8 cellular contexts compared by ENCODE assay signal in the genomic region with DNA sequence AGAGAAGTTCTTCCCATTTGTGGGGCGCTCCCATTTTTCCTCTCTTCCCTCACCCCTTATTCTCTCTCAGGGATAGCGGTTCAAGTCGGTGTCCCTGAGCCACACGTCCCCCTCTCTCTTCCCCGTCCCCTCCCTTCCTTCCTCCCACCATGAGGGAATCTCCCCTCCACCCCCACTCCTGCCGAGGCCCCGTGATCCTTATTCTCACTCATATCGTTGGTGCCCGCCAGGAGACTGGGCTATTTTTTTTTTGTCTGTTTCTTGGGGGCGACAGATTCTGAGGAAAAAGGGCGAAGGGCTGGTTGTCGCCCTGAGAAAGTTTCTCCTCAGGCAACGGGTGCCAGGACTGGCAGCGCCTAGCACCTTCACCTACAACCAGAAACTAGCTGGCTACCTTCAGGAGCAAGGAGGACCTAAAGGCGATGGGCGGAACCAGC. TPM values are rescaled to one million over a fixed set of nuclear protein-coding genes. Genes with fewer than 3 reads are reported as not detected.
DNase-seq lines count a peak whose midpoint lies in the region; ATAC-seq and TF ChIP-seq lines count a peak whose summit lies in the region.

No MANE protein-coding gene starts in this region.

- H3K9me2 ChIP-seq in GM23338 (ENCODE audit: insufficient read depth): 0 out of 2 replicates have a peak, but pooled peaks cover 3% of the 10 kb centered on the region

- H3K27ac ChIP-seq in GM23338 (ENCODE audit: low read depth) (no peak overlapping the region), sigmoid colon (peak overlapping the region; percentile 91 to 100 (median 99))

- H3K4me3 Mint-ChIP-seq in GM23338: peak overlapping the region; percentile 92
- H3K4me3 Mint-ChIP-seq in activated B cell treated with CpG ODN at 0.5 μM for 24 hours: peak overlapping the region; percentile 98

- TF ChIP-seq EP300 in sigmoid colon (IDR thresholded peaks at IDR 0.05): no peak

- ATAC-seq in GM23338 (no peak), activated B cell treated with CpG ODN at 0.5 μM for 24 hours (ENCODE audit: low read depth) (no peak), GM21447 (IDR thresholded peaks at IDR 0.05; ENCODE audit: unreplicated experiment) (no peak), HG03354 (IDR thresholded peaks at IDR 0.05; ENCODE audit: poor library complexity, severe bottlenecking, unreplicated experiment) (no peak)

- H3K9me3 ChIP-seq in sigmoid colon: no peaks in the 10 kb centered on the region

- H3K27ac Mint-ChIP-seq in GM23338 (no peak overlapping the region), activated B cell treated with CpG ODN at 0.5 μM for 24 hours (peak overlapping the region; percentile 100)

- no peak for TF ChIP-seq POLR2A in sigmoid colon (IDR thresholded peaks at IDR 0.05)
- TF ChIP-seq POLR2A in erythroblast (IDR thresholded peaks at IDR 0.05; ENCODE audit: low read length): no peak

- H3K27me3 Mint-ChIP-seq in GM23338 (ENCODE audit: insufficient read depth, low read depth, poor library complexity) (peaks cover 32% of the 10 kb centered on the region), activated B cell treated with CpG ODN at 0.5 μM for 24 hours (no peaks in the 10 kb centered on the region)

- H3K27me3 ChIP-seq in GM23338 (ENCODE audit: insufficient read depth): peaks cover 9% of the 10 kb centered on the region
- H3K27me3 ChIP-seq in sigmoid colon: no peaks in the 10 kb centered on the region

- H3F3A ChIP-seq in GM23338 (replicated peaks; ENCODE audit: low read depth): peaks cover 11% of the 10 kb centered on the region; the same call in 1 of the 2 replicates

- POLR2A ChIA-PET in activated B cell treated with CpG ODN at 0.5 μM for 24 hours (lab: Charles Lee): interaction anchor here (0.6 to 4.3 kb wide), 34 partner anchors 10 to 1047 kb away, joined by 3 to 90 read pairs (median 10); a partner anchor contains a TSS

- DNase-seq in GM23338 (ENCODE audit: low spot score) (no peak), activated B cell treated with CpG ODN at 0.5 μM for 24 hours (no peak), fibroblast of villous mesenchyme (ENCODE audit: low read depth) (no peak), sigmoid colon (no peak), NCI-H2196 treated with DMSO at 0.1 percent for 48 hours (lab: John Stamatoyannopoulos, UW; ENCODE audit: unreplicated experiment) (no peak), erythroblast (lab: John Stamatoyannopoulos, UW) (no peak)

- H3K36me3 Mint-ChIP-seq in GM23338 (ENCODE audit: low read depth) (peaks cover 32% of the 10 kb centered on the region), activated B cell treated with CpG ODN at 0.5 μM for 24 hours (ENCODE audit: low read depth) (peaks cover 46% of the 10 kb centered on the region)

- H3K4me1 ChIP-seq in GM23338 (ENCODE audit: insufficient read depth) (peaks cover 21% of the 10 kb centered on the region; the same call in 1 of the 2 replicates), sigmoid colon (peaks cover 0 to 35% (median 29%) of the 10 kb centered on the region in 4 donors)

- H2AFZ ChIP-seq in GM23338: no peak overlapping the region

- TF ChIP-seq CTCF in GM23338 (conservative IDR thresholded peaks at IDR 0.05; ENCODE audit: low read depth in 2 of 2): no peak
- TF ChIP-seq CTCF in activated B cell treated with CpG ODN at 0.5 μM for 24 hours (IDR thresholded peaks at IDR 0.05): no peak
- TF ChIP-seq CTCF in fibroblast of villous mesenchyme (IDR thresholded peaks at IDR 0.05; ENCODE audit: insufficient read depth, low read depth, low read length): no peak
- no peak for TF ChIP-seq CTCF in sigmoid colon (IDR thresholded peaks at IDR 0.05)

- H3K9me3 Mint-ChIP-seq in GM23338 (peaks cover 20% of the 10 kb centered on the region; the same call in 2 of the 3 replicates), activated B cell treated with CpG ODN at 0.5 μM for 24 hours (no peaks in the 10 kb centered on the region)

- intact Hi-C loops in activated B cell treated with CpG ODN at 0.5 μM for 24 hours (cut with micrococcal nuclease) (loop anchor here (1.0 to 10.0 kb wide), 11 partner anchors 9 to 513 kb away; a partner anchor contains a TSS), sigmoid colon (cut with DNase I) (no loop called here)

- 53 to 67% methylated on average over 16 of the region's 16 CpGs for WGBS in sigmoid colon, 2 donors

- H3K4me1 Mint-ChIP-seq in GM23338 (peaks cover 25% of the 10 kb centered on the region), activated B cell treated with CpG ODN at 0.5 μM for 24 hours (peaks cover 32% of the 10 kb centered on the region)

- H4K20me1 ChIP-seq in GM23338 (replicated peaks; ENCODE audit: insufficient read depth): no peaks in the 10 kb centered on the region; the same call in 1 of the 2 replicates

- H3K4me3 ChIP-seq in GM23338 (peak overlapping the region; percentile 67), fibroblast of villous mesenchyme (ENCODE audit: low read depth, low read length) (peak overlapping the region; percentile 90), sigmoid colon (peak overlapping the region in 3 of 4 donors; percentile 61 to 90 (median 85))

- H3K4me2 ChIP-seq in GM23338: 0 out of 2 replicates have a peak overlapping the region, but pooled peaks have one; percentile 23

- CTCF ChIA-PET in activated B cell treated with CpG ODN at 0.5 μM for 24 hours (lab: Charles Lee): interaction anchor here (0.8 to 3.9 kb wide), 3 partner anchors 9 to 23 kb away, joined by 3 to 16 read pairs (median 5); no protein-coding TSS in a partner anchor

- H3K36me3 ChIP-seq in GM23338 (ENCODE audit: insufficient read depth) (no peaks in the 10 kb centered on the region), sigmoid colon (peaks cover 0 to 16% (median under 1%) of the 10 kb centered on the region in 4 donors)

- peaks cover 27% of the 10 kb centered on the region for H3K79me2 ChIP-seq in GM23338 (replicated peaks; ENCODE audit: insufficient read depth)

TF ChIP-seq in GM23338, 12 proteins besides CTCF, POLR2A, EP300 and RAD21 (continues in another document):
- TF ChIP-seq NANOG (IDR thresholded peaks at IDR 0.05; ENCODE audit: borderline replicate concordance) (no peak), ZNF114 (CRISPR knock-in tag; IDR thresholded peaks at IDR 0.05) (no peak)

RNA-seq across cellular contexts. Expression of a gene that starts 0.7 kb away (rescaled TPM):
- total RNA-seq in GM23338 (2014; rRNA removed; shearing (Covaris generic)): 0.59 and 1.0 TPM in 2 replicates
- polyA plus RNA-seq in GM23338 (2016; fragmentation: Nextera tagmentation; extraction: Ambion mirVana): 2.7 and 4.3 TPM in 2 replicates
- total RNA-seq in activated B cell treated with CpG ODN at 0.5 μM for 24 hours: 10.8 and 15.2 TPM in 2 replicates
- total RNA-seq in fibroblast of villous mesenchyme: 0.43 and 0.64 TPM in 2 replicates
- 1 to 10 TPM; 3.8 to 9.4 (median 6.2) TPM for total RNA-seq in sigmoid colon
- 1 to 10 TPM; 1.2 to 6.2 (median 5.4) TPM for polyA plus RNA-seq in sigmoid colon

RNA-seq across cellular contexts. Expression of a gene that starts 1.9 kb away (rescaled TPM):
- total RNA-seq in GM23338 (2014; rRNA removed; shearing (Covaris generic)): 21.7 and 32.6 TPM in 2 replicates
- polyA plus RNA-seq in GM23338 (2016; fragmentation: Nextera tagmentation; extraction: Ambion mirVana): 10.0 and 11.4 TPM in 2 replicates
- total RNA-seq in activated B cell treated with CpG ODN at 0.5 μM for 24 hours: 61.0 and 65.5 TPM in 2 replicates
- total RNA-seq in fibroblast of villous mesenchyme: 23.2 and 29.4 TPM in 2 replicates
- total RNA-seq in sigmoid colon: 10 to 100 TPM; 20.0 to 29.7 (median 25.5) TPM
- polyA plus RNA-seq in sigmoid colon: 10 to 100 TPM; 18.0 to 32.1 (median 19.7) TPM

RNA-seq across cellular contexts. Expression of a gene that starts 8.5 kb away (rescaled TPM):
- total RNA-seq in GM23338 (2014; rRNA removed; shearing (Covaris generic)): 47.8 and 58.9 TPM in 2 replicates
- polyA plus RNA-seq in GM23338 (2016; fragmentation: Nextera tagmentation; extraction: Ambion mirVana) (89.3 and 106 TPM in 2 replicates), sigmoid colon (10 to 100 TPM; 28.2 to 45.5 (median 31.4) TPM)
- total RNA-seq in activated B cell treated with CpG ODN at 0.5 μM for 24 hours (41.2 and 45.0 TPM in 2 replicates), fibroblast of villous mesenchyme (14.8 and 15.1 TPM in 2 replicates), sigmoid colon (10 to 100 TPM; 17.4 to 42.6 (median 35.2) TPM)

RNA-seq across cellular contexts. Expression of a gene that starts 36.3 kb away (rescaled TPM):
- total RNA-seq in GM23338 (2014; rRNA removed; shearing (Covaris generic)): 0.52 TPM in 1 of 2 replicates, not detected in the other
- polyA plus RNA-seq in GM23338 (2016; fragmentation: Nextera tagmentation; extraction: Ambion mirVana) (0.42 TPM in 1 of 2 replicates, not detected in the other), sigmoid colon (under 1 TPM in 1 of 3 donors, not detected in 2; 0.63 TPM)
- total RNA-seq in activated B cell treated with CpG ODN at 0.5 μM for 24 hours (2.3 and 2.7 TPM in 2 replicates), fibroblast of villous mesenchyme (not detected in 2 replicates), sigmoid colon (under 1 TPM in 1 of 4 donors, not detected in 3; 0.95 TPM)

RNA-seq across cellular contexts. Expression of a gene that starts 51.2 kb away (rescaled TPM):
- total RNA-seq in GM23338 (2014; rRNA removed; shearing (Covaris generic)): 22.6 and 24.9 TPM in 2 replicates
- polyA plus RNA-seq in GM23338 (2016; fragmentation: Nextera tagmentation; extraction: Ambion mirVana) (14.6 and 16.4 TPM in 2 replicates), sigmoid colon (10 to 100 TPM; 46.8 to 53.5 (median 51.1) TPM)
- total RNA-seq in activated B cell treated with CpG ODN at 0.5 μM for 24 hours (60.2 and 68.7 TPM in 2 replicates), fibroblast of villous mesenchyme (26.4 and 30.2 TPM in 2 replicates), sigmoid colon (10 to 100 TPM; 24.4 to 31.6 (median 28.5) TPM)
